In the genomic region with DNA sequence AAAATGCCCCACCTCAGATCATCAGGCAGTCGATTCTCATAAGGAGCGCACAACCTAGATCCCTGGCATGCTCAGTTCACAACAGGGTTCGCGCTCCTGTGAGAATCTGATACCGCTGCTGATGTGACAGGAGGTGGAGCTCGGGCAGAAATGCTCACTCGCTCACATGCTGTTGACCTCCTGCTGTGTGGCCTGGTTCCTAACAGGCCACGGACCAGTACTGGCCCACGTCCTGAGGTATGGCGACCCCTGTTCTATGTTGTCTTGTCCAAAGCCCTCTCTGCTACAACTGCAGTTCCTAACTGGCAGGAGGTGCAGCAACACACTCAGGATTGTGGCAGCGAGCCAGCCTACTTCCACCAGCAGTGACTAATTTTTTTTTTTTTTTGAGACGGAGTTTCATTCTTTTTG, we compare ENCODE assay signal across 11 cellular contexts.
A peak's percentile ranks its signal among the peaks of the same experiment; 100 is the strongest.
DNase-seq lines count a peak whose midpoint lies in the region; ATAC-seq, FAIRE-seq and TF ChIP-seq lines count a peak whose summit lies in the region.
"Had no signal": no experiment of that assay in that cellular context is flagged by ENCODE, and none has a peak within 500 bp of the region (broad histone marks: within the 10 kb centered on the region; RNA-seq: fewer than 3 reads in every experiment).

No MANE protein-coding gene starts in this region.

- H2BK15ac ChIP-seq in H9 (ENCODE audit: low read depth, low read length): no peak overlapping the region

- TF ChIP-seq EP300 in K562 (IDR thresholded peaks at IDR 0.05; ENCODE audit: low read length) (no peak), suprapubic skin (IDR thresholded peaks at IDR 0.05) (no peak)

- peaks cover 11 to 19% of the 10 kb centered on the region in 2 experiments for H3K4me1 Mint-ChIP-seq in H9
- H3K4me1 Mint-ChIP-seq in mesothelial cell of epicardium: peaks cover 17% of the 10 kb centered on the region

- H3K18ac ChIP-seq in H9 (ENCODE audit: insufficient read length, low read depth, low read length): no peak overlapping the region

- peak; percentile 56 for FAIRE-seq in K562 (lab: Jason Lieb, UNC)

- H3K4me1 ChIP-seq in H9 (ENCODE audit: insufficient read depth, low read length) (no peaks in the 10 kb centered on the region), K562 (replicated peaks in 1 of 2; ENCODE audit: control insufficient read depth in 2 of 2, insufficient read depth in 2 of 2, low read length in 2 of 2) (peaks cover 7 to 8% of the 10 kb centered on the region in 2 experiments; a peak in 3 of 5 replicates), suprapubic skin (peaks cover 4% of the 10 kb centered on the region), PC-9 (replicated peaks; ENCODE audit: insufficient read depth) (no peaks in the 10 kb centered on the region)

- H2AK5ac ChIP-seq in H9 (ENCODE audit: insufficient read length, low read length): no peak overlapping the region

- no peaks in the 10 kb centered on the region for H3K27me3 ChIP-seq in H9 (ENCODE audit: insufficient read depth, low read length)
- H3K27me3 ChIP-seq in K562 (ENCODE audit: control insufficient read depth in 2 of 2, insufficient read depth in 2 of 2, low read length in 2 of 2): no peaks in the 10 kb centered on the region
- H3K27me3 ChIP-seq in suprapubic skin: no peaks in the 10 kb centered on the region
- H3K27me3 ChIP-seq in PC-9 (ENCODE audit: insufficient read depth, low read depth): no peaks in the 10 kb centered on the region
- H3K27me3 ChIP-seq: cardiac muscle cell had no signal

- H4K20me1 ChIP-seq in H9 (ENCODE audit: control insufficient read depth, insufficient read depth, insufficient read length): no peaks in the 10 kb centered on the region
- no peaks in the 10 kb centered on the region for H4K20me1 ChIP-seq in K562 (replicated peaks; ENCODE audit: control insufficient read depth, insufficient read depth, low read length)
- no peaks in the 10 kb centered on the region for H4K20me1 ChIP-seq in PC-9 (ENCODE audit: insufficient read depth)

- H3K9me1 ChIP-seq in K562 (ENCODE audit: control insufficient read depth, insufficient read depth, low read length): no peaks in the 10 kb centered on the region

- TF ChIP-seq RAD21 in K562 (CRISPR knock-in tag; conservative IDR thresholded peaks at IDR 0.05 in 1 of 2, IDR thresholded peaks at IDR 0.05 in 1 of 2): no peak

- WGBS in H9 (ENCODE audit: extremely low coverage, insufficient read length, low lambda C conversion rate): no CpG with 5 or more reads among the region's 12 CpGs
- WGBS in K562 (ENCODE audit: insufficient coverage, low coverage, missing lambda C conversion rate): 14% methylated on average over 11 of the region's 12 CpGs
- 73% methylated on average over 10 of the region's 12 CpGs for WGBS in suprapubic skin

- H3K36me3 Mint-ChIP-seq in H9 (ENCODE audit: insufficient read depth in 1 of 3, low read depth in 3 of 3) (peaks cover 33 to 70% (median 69%) of the 10 kb centered on the region in 3 experiments; a peak in 6 of 7 replicates), mesothelial cell of epicardium (peaks cover 31% of the 10 kb centered on the region)

- no peak overlapping the region for H3K4ac ChIP-seq in H9 (ENCODE audit: low read depth, low read length)

- H3K4me3 Mint-ChIP-seq in H9 (no peak overlapping the region), mesothelial cell of epicardium (no peak overlapping the region)
- H3K4me3 Mint-ChIP-seq: nephron had no signal

- no peak overlapping the region for H2BK5ac ChIP-seq in H9 (ENCODE audit: insufficient read length, low read length)

- peaks cover 4 to 6% of the 10 kb centered on the region in 2 experiments; a peak in 2 of 5 replicates for H3K9me3 Mint-ChIP-seq in H9
- H3K9me3 Mint-ChIP-seq in mesothelial cell of epicardium: no peaks in the 10 kb centered on the region
- H3K9me3 Mint-ChIP-seq: nephron had no signal

- no peak overlapping the region for H4K8ac ChIP-seq in H9 (replicated peaks; ENCODE audit: insufficient read length, low read depth, low read length)

- no peak for TF ChIP-seq CTCF in H9 (conservative IDR thresholded peaks at IDR 0.05)
- no peak for TF ChIP-seq CTCF in K562 (IDR thresholded peaks at IDR 0.05 in 2 of 3, conservative IDR thresholded peaks at IDR 0.05 in 1 of 3; ENCODE audit: insufficient read depth in 2 of 3, low read depth in 1 of 3, low read length in 3 of 3)
- TF ChIP-seq CTCF in GM10266 (IDR thresholded peaks at IDR 0.05; ENCODE audit: control insufficient read depth, insufficient read depth, low read depth, missing control alignments): no peak
- no peak for TF ChIP-seq CTCF in suprapubic skin (IDR thresholded peaks at IDR 0.05)
- no peak for TF ChIP-seq CTCF in mesothelial cell of epicardium (IDR thresholded peaks at IDR 0.05; ENCODE audit: unreplicated experiment)
- TF ChIP-seq CTCF in PC-9 (conservative IDR thresholded peaks at IDR 0.05): no peak

- H2AFZ ChIP-seq in H9 (ENCODE audit: low read length): no peak overlapping the region
- peak overlapping the region; percentile 88 for H2AFZ ChIP-seq in K562 (ENCODE audit: low read depth, low read length)
- H2AFZ ChIP-seq in PC-9: no peak overlapping the region

- H3K27ac Mint-ChIP-seq in H9 (peak overlapping the region; percentile 73 to 83 (median 78); a peak in 3 of 7 replicates), mesothelial cell of epicardium (no peak overlapping the region)

- no peaks in the 10 kb centered on the region; the same call in 1 of the 2 replicates for H3K79me2 ChIP-seq in H9 (ENCODE audit: insufficient read depth, low read length)
- H3K79me2 ChIP-seq in K562 (ENCODE audit: control insufficient read depth, insufficient read depth, low read length): no peaks in the 10 kb centered on the region
- no peaks in the 10 kb centered on the region for H3K79me2 ChIP-seq in PC-9 (ENCODE audit: low read depth)

- CTCF ChIA-PET in K562 (lab: Yijun Ruan, JAX; ENCODE audit: low intra/inter-chr PET ratio): no interaction called here
- CTCF ChIA-PET in PC-9 (lab: Charles Lee): interaction anchor here (0.6 kb wide), 1 partner anchor 1210 kb away, joined by 4 read pairs; no protein-coding TSS in a partner anchor

- no peak overlapping the region for H2BK12ac ChIP-seq in H9 (ENCODE audit: insufficient read length, low read depth, low read length)

- no TSS peak for BruUV-seq in K562 (replicated peaks; lab: Mats Ljungman, UMichigan)
- no TSS peak for BruUV-seq in PC-9 (replicated peaks; lab: Mats Ljungman, UMichigan)

- H2BK120ac ChIP-seq in H9 (ENCODE audit: low read depth, low read length, poor library complexity, severe bottlenecking): no peak overlapping the region

- TF ChIP-seq POLR2A in K562 (conservative IDR thresholded peaks at IDR 0.05) (no peak), suprapubic skin (IDR thresholded peaks at IDR 0.05) (no peak)

- in situ Hi-C loops in K562 (cut with MboI): loop anchor here (10.0 kb wide), 1 partner anchor 1178 kb away; no protein-coding TSS in a partner anchor

- H3K4me2 ChIP-seq in H9 (ENCODE audit: insufficient read depth, insufficient read length, low read length) (no peak overlapping the region), K562 (ENCODE audit: insufficient read depth, low read length) (peak overlapping the region; percentile 59), PC-9 (no peak overlapping the region)

- no peak overlapping the region for H2BK20ac ChIP-seq in H9 (ENCODE audit: low read depth, low read length, poor library complexity, severe bottlenecking)

- H3K36me3 ChIP-seq in K562 (ENCODE audit: control insufficient read depth, insufficient read depth, low read length) (peaks cover 13% of the 10 kb centered on the region; the same call in 1 of the 3 replicates), suprapubic skin (peaks cover 57% of the 10 kb centered on the region), PC-9 (ENCODE audit: low read depth) (no peaks in the 10 kb centered on the region)

- H3K9me2 ChIP-seq in PC-9 (ENCODE audit: insufficient read depth): no peaks in the 10 kb centered on the region

- no peak overlapping the region for H4K91ac ChIP-seq in H9 (ENCODE audit: insufficient read length, low read depth, low read length)

- no peak overlapping the region for H3K4me3 ChIP-seq in K562
- no peak overlapping the region for H3K4me3 ChIP-seq in suprapubic skin
- H3K4me3 ChIP-seq in PC-9: no peak overlapping the region
- H3K4me3 ChIP-seq: cardiac muscle cell had no signal

- no peaks in the 10 kb centered on the region for H3K9me3 ChIP-seq in H9 (ENCODE audit: control insufficient read depth, low read depth, low read length)
- H3K9me3 ChIP-seq in K562 (replicated peaks; ENCODE audit: control insufficient read depth, insufficient read depth, low read depth, low read length): no peaks in the 10 kb centered on the region
- H3K9me3 ChIP-seq in suprapubic skin: no peaks in the 10 kb centered on the region
- no peaks in the 10 kb centered on the region for H3K9me3 ChIP-seq in PC-9 (ENCODE audit: insufficient read depth, low read depth)

- H3K14ac ChIP-seq in H9 (ENCODE audit: insufficient read depth, low read length): no peak overlapping the region

- H3T11ph ChIP-seq in H9 (ENCODE audit: low read length): no peak overlapping the region

- H3K27me3 Mint-ChIP-seq in H9 (ENCODE audit: low read depth) (no peaks in the 10 kb centered on the region; the same call in 1 of the 2 replicates), mesothelial cell of epicardium (ENCODE audit: low read depth) (no peaks in the 10 kb centered on the region)

- H3K79me1 ChIP-seq in H9 (ENCODE audit: insufficient read depth, low read depth, low read length, poor library complexity, severe bottlenecking): no peaks in the 10 kb centered on the region

- intact Hi-C loops in K562 (cut with micrococcal nuclease) (no loop called here), PC-9 (cut with micrococcal nuclease; ENCODE audit: unreplicated experiment) (no loop called here)

- peak; percentile 90 for ATAC-seq in K562

- no peak overlapping the region for H3K56ac ChIP-seq in H9 (ENCODE audit: insufficient read length, low read depth, low read length)

- DNase-seq in A172 (ENCODE audit: low spot score) (peak; percentile 46), H9 (no peak), K562 (ENCODE audit: extremely low read depth in 1 of 4, low spot score in 3 of 4) (peak in 2 of 4 experiments; percentile 30 to 71), hepatic stellate cell (ENCODE audit: low spot score) (peak; percentile 63), GM10266 (ENCODE audit: extremely low spot score) (no peak), suprapubic skin (ENCODE audit: low spot score in 2 of 2) (no peak), mesothelial cell of epicardium (ENCODE audit: low spot score in 2 of 2, unreplicated experiment in 2 of 2) (no peak), PC-9 (no peak)
- DNase-seq: NCI-H1092 had no signal

- H3K9ac ChIP-seq in H9 (ENCODE audit: extremely low read depth, insufficient read length, low read length) (no peak overlapping the region), K562 (ENCODE audit: insufficient read depth in 1 of 2, low read depth in 2 of 2, low read length in 2 of 2) (peak overlapping the region in 1 of 2 experiments; percentile 82; a peak in 2 of 4 replicates)

- H3F3A ChIP-seq in PC-9 (ENCODE audit: insufficient read depth, low read depth): no peaks in the 10 kb centered on the region

- no peaks in the 10 kb centered on the region for H3K23me2 ChIP-seq in H9 (ENCODE audit: insufficient read length, low read depth, low read length, poor library complexity, severe bottlenecking)

- POLR2A ChIA-PET in K562 (lab: Yijun Ruan, JAX): interaction anchor here (0.7 to 1.3 kb wide), 3 partner anchors 9 to 115 kb away, joined by 3 to 7 read pairs (median 3); no protein-coding TSS in a partner anchor
- POLR2A ChIA-PET in PC-9 (lab: Charles Lee; ENCODE audit: unreplicated experiment): no interaction called here

- H3K27ac ChIP-seq in H9 (ENCODE audit: insufficient read length, low read depth, low read length) (no peak overlapping the region), K562 (ENCODE audit: extremely low read depth, low read depth, low read length) (0 out of 3 replicates have a peak overlapping the region, but pooled peaks have one; percentile 19), suprapubic skin (no peak overlapping the region), PC-9 (no peak overlapping the region)
- H3K27ac ChIP-seq: cardiac muscle cell had no signal

- no peak overlapping the region for H4K5ac ChIP-seq in H9 (ENCODE audit: insufficient read length, low read depth, low read length)

- H3K23ac ChIP-seq in H9 (ENCODE audit: insufficient read length, low read depth, low read length): no peak overlapping the region

Comparison
In these comparisons a context has a peak if more than half of its experiments do, and no peak if none do; other contexts are left out.
1. DNase-seq: peak in A172 (single experiment) and hepatic stellate cell (single experiment); none in H9 (single experiment), GM10266 (single experiment), suprapubic skin (0 of 2), mesothelial cell of epicardium (0 of 2) and PC-9 (0 of 2).